In genomic region chr11:82955676-82956453, GRCh38 we compare ENCODE assay signal across 8 cellular contexts. TPM values are rescaled to one million over a fixed set of nuclear protein-coding genes. Genes with fewer than 3 reads are reported as not detected.
DNase-seq lines count a peak whose midpoint lies in the region; TF ChIP-seq lines count a peak whose summit lies in the region.
"Not testable (repeated sequence)": the region's sequence is repeated elsewhere in the genome, so short reads cannot be mapped to it uniquely, and the experiment has no call there.

No MANE protein-coding gene starts in this region.

- H3K27me3 Mint-ChIP-seq in activated CD4-positive, alpha-beta memory T cell treated with anti-CD3 and anti-CD28 coated beads, Interleukin-2, amount 10 ng/mL, durations not matched to agents 7 days and 5 days, result peaks cover 16% of the 10 kb centered on the region
- not testable (repeated sequence) for H3K27me3 Mint-ChIP-seq in progenitor cell of endocrine pancreas

- peak overlapping the region; percentile 73 for H3K27ac Mint-ChIP-seq in activated CD4-positive, alpha-beta memory T cell treated with anti-CD3 and anti-CD28 coated beads, Interleukin-2, amount 10 ng/mL, durations not matched to agents 7 days and 5 days
- peak overlapping the region; percentile 13 for H3K27ac Mint-ChIP-seq in progenitor cell of endocrine pancreas

- peaks cover 50% of the 10 kb centered on the region for H3K36me3 Mint-ChIP-seq in activated CD4-positive, alpha-beta memory T cell treated with anti-CD3 and anti-CD28 coated beads, Interleukin-2, amount 10 ng/mL, durations not matched to agents 7 days and 5 days (ENCODE audit: low read depth)
- H3K36me3 Mint-ChIP-seq in progenitor cell of endocrine pancreas (ENCODE audit: insufficient read depth), result not testable (repeated sequence)

- H3K4me1 Mint-ChIP-seq in activated CD4-positive, alpha-beta memory T cell treated with anti-CD3 and anti-CD28 coated beads, Interleukin-2, amount 10 ng/mL, durations not matched to agents 7 days and 5 days, result peaks cover 57% of the 10 kb centered on the region
- peaks cover 12% of the 10 kb centered on the region for H3K4me1 Mint-ChIP-seq in progenitor cell of endocrine pancreas (ENCODE audit: low read depth)

- H3K9me3 Mint-ChIP-seq in activated CD4-positive, alpha-beta memory T cell treated with anti-CD3 and anti-CD28 coated beads, Interleukin-2, amount 10 ng/mL, durations not matched to agents 7 days and 5 days, result peaks cover 40% of the 10 kb centered on the region
- H3K9me3 Mint-ChIP-seq in progenitor cell of endocrine pancreas (ENCODE audit: low read depth), result peaks cover 28% of the 10 kb centered on the region

- POLR2A ChIA-PET in activated CD4-positive, alpha-beta memory T cell treated with anti-CD3 and anti-CD28 coated beads, Interleukin-2, amount 10 ng/mL, durations not matched to agents 7 days and 5 days (lab: Charles Lee), result interaction anchor here (0.6 to 2.2 kb wide), 10 partner anchors 9 to 200 kb away, joined by 3 to 16 read pairs (median 8); partner anchors contain the start of genes DDIAS, PCF11, PRCP and RAB30

- DNase-seq in DMS53 treated with DMSO at 0.1 percent for 48 hours (lab: John Stamatoyannopoulos, UW; ENCODE audit: unreplicated experiment) (peak; percentile 99), NCI-H1417 (lab: John Stamatoyannopoulos, UW) (peak; percentile 38 to 72 (median 64)), SHP77 (lab: John Stamatoyannopoulos, UW) (peak; percentile 49 to 61), iPS DF 19.7 (ENCODE audit: low read depth, low spot score) (peak; percentile 17)
- DNase-seq in activated CD4-positive, alpha-beta memory T cell treated with anti-CD3 and anti-CD28 coated beads, Interleukin-2, amount 10 ng/mL, durations not matched to agents 7 days and 5 days, result peak; percentile 82
- DNase-seq in activated naive CD4-positive, alpha-beta T cell treated with Interleukin-2 at 50 U/mL for 16 hours, result peak; percentile 58
- not testable (repeated sequence) for DNase-seq in progenitor cell of endocrine pancreas (ENCODE audit: low spot score, unreplicated experiment)
- DNase-seq in stimulated activated CD8-positive, alpha-beta memory T cell treated with anti-CD3 and anti-CD28 coated beads, Interleukin-7, amount 100 ng/mL, for 48 hours (ENCODE audit: extremely low read depth in 1 of 2, low read depth in 1 of 2), result peak; percentile 16 to 46

- H3K4me3 Mint-ChIP-seq in activated CD4-positive, alpha-beta memory T cell treated with anti-CD3 and anti-CD28 coated beads, Interleukin-2, amount 10 ng/mL, durations not matched to agents 7 days and 5 days, result peak overlapping the region; percentile 17
- H3K4me3 Mint-ChIP-seq in progenitor cell of endocrine pancreas (ENCODE audit: low read depth), result not testable (repeated sequence)

- CTCF ChIA-PET in activated CD4-positive, alpha-beta memory T cell treated with anti-CD3 and anti-CD28 coated beads, Interleukin-2, amount 10 ng/mL, durations not matched to agents 7 days and 5 days (lab: Charles Lee), result interaction anchor here (1.4 to 1.7 kb wide), 5 partner anchors 9 to 200 kb away, joined by 3 to 6 read pairs (median 4); no protein-coding TSS in a partner anchor

- not testable (repeated sequence) for TF ChIP-seq CTCF in progenitor cell of endocrine pancreas (IDR thresholded peaks at IDR 0.05; ENCODE audit: unreplicated experiment)

RNA-seq across cellular contexts. Expression of gene DDIAS, which starts 54.3 kb away (rescaled TPM):
- total RNA-seq in activated CD4-positive, alpha-beta memory T cell treated with anti-CD3 and anti-CD28 coated beads, Interleukin-2, amount 10 ng/mL, durations not matched to agents 7 days and 5 days, result 10 to 100 TPM; 10.1 to 11.0 TPM
- 7.1 and 7.8 TPM in 2 replicates for total RNA-seq in progenitor cell of endocrine pancreas

RNA-seq across cellular contexts. Expression of gene PRCP, which starts 55.6 kb away (rescaled TPM):
- 10 to 100 TPM; 24.5 to 30.1 TPM for total RNA-seq in activated CD4-positive, alpha-beta memory T cell treated with anti-CD3 and anti-CD28 coated beads, Interleukin-2, amount 10 ng/mL, durations not matched to agents 7 days and 5 days
- total RNA-seq in progenitor cell of endocrine pancreas, result 66.3 and 81.4 TPM in 2 replicates
